In genomic region chrX:153941331-153942252, GRCh38 we compare ENCODE assay signal across 17 cellular contexts. TPM values are rescaled to one million over a fixed set of nuclear protein-coding genes. Genes with fewer than 3 reads are reported as not detected.
DNase-seq lines count a peak whose midpoint lies in the region; ATAC-seq, FAIRE-seq and TF ChIP-seq lines count a peak whose summit lies in the region.
"Had no signal": no experiment of that assay in that cellular context is flagged by ENCODE, and none has a peak within 500 bp of the region (broad histone marks: within the 10 kb centered on the region; RNA-seq: fewer than 3 reads in every experiment).

No MANE protein-coding gene starts in this region.

- peak overlapping the region; percentile 57 for H3K27ac ChIP-seq in HepG2 (ENCODE audit: extremely low read length, insufficient read depth, low read length)
- no peak overlapping the region for H3K27ac ChIP-seq in right lobe of liver
- peak overlapping the region; percentile 18 for H3K27ac ChIP-seq in lower lobe of right lung
- H3K27ac ChIP-seq: epithelial cell of prostate had no signal

- no peak for FAIRE-seq in HepG2 (lab: Jason Lieb, UNC)
- FAIRE-seq: G401.6, RCC 7860 had no signal

- H2AFZ ChIP-seq in HepG2 (ENCODE audit: low read length) = no peak overlapping the region

- H3K9me3 ChIP-seq in HepG2 (ENCODE audit: low read length) (no peaks in the 10 kb centered on the region), right lobe of liver (no peaks in the 10 kb centered on the region), lower lobe of right lung (no peaks in the 10 kb centered on the region)
- H3K9me3 ChIP-seq: BE2C had no signal

- H3K27me3 ChIP-seq in HepG2 (ENCODE audit: control insufficient read depth in 1 of 2, insufficient read depth in 2 of 2, low read length in 2 of 2) (no peaks in the 10 kb centered on the region), right lobe of liver (no peaks in the 10 kb centered on the region), lower lobe of right lung (ENCODE audit: low read depth) (no peaks in the 10 kb centered on the region)
- H3K27me3 ChIP-seq: BE2C had no signal

- TF ChIP-seq POLR2A in HepG2 (IDR thresholded peaks at IDR 0.05; ENCODE audit: insufficient read depth in 1 of 2, low read depth in 2 of 2, low read length in 2 of 2) (no peak), right lobe of liver (IDR thresholded peaks at IDR 0.05) (no peak)

- H3K4me1 Mint-ChIP-seq in activated B cell treated with CpG ODN at 0.5 μM for 24 hours = peaks cover 24% of the 10 kb centered on the region
- H3K4me1 Mint-ChIP-seq in nephron progenitor cell = peaks cover 26% of the 10 kb centered on the region

- 0 out of 2 replicates have a peak overlapping the region, but pooled peaks have one; percentile 22 for H3K9ac ChIP-seq in HepG2 (ENCODE audit: insufficient read depth, low read depth, low read length)

- intact Hi-C loops in HepG2 (cut with micrococcal nuclease; ENCODE audit: unreplicated experiment) = loop anchor here (10.0 kb wide), 1 partner anchor 177 kb away; the partner anchor contains the start of gene PLXNB3
- intact Hi-C loops in right lobe of liver (cut with DNase I) = no loop called here
- intact Hi-C loops in activated B cell treated with CpG ODN at 0.5 μM for 24 hours (cut with micrococcal nuclease) = no loop called here
- intact Hi-C loops in lower lobe of right lung (cut with DNase I) = no loop called here

- H3K9me3 Mint-ChIP-seq in activated B cell treated with CpG ODN at 0.5 μM for 24 hours (no peaks in the 10 kb centered on the region), nephron progenitor cell (peaks cover 25% of the 10 kb centered on the region)
- H3K9me3 Mint-ChIP-seq: stimulated activated effector memory CD8-positive, alpha-beta T cell treated with anti-CD3 and anti-CD28 coated beads, Interleukin-12 subunit alpha, Interleukin-12 subunit beta, amount 100 ng/mL, for 72 hours had no signal

- TF ChIP-seq CTCF in HepG2 (CRISPR knock-in tag; IDR thresholded peaks at IDR 0.05) (no peak), right lobe of liver (IDR thresholded peaks at IDR 0.05) (no peak), activated B cell treated with CpG ODN at 0.5 μM for 24 hours (IDR thresholded peaks at IDR 0.05) (no peak), lower lobe of right lung (IDR thresholded peaks at IDR 0.05) (no peak), nephron progenitor cell (IDR thresholded peaks at IDR 0.05) (no peak)

- no peak overlapping the region; a peak in 1 of 6 replicates for H3K4me3 ChIP-seq in HepG2 (replicated peaks in 1 of 3; ENCODE audit: insufficient read depth in 1 of 3, low read depth in 2 of 3, low read length in 3 of 3)
- no peak overlapping the region for H3K4me3 ChIP-seq in right lobe of liver
- H3K4me3 ChIP-seq in lower lobe of right lung = peak overlapping the region; percentile 27

- H3K36me3 ChIP-seq in HepG2 (replicated peaks in 1 of 2; ENCODE audit: control insufficient read depth in 1 of 2, insufficient read depth in 2 of 2, low read length in 2 of 2) (no peaks in the 10 kb centered on the region), right lobe of liver (no peaks in the 10 kb centered on the region), lower lobe of right lung (no peaks in the 10 kb centered on the region)
- H3K36me3 ChIP-seq: BE2C had no signal

- ATAC-seq in HepG2 = no peak
- ATAC-seq in right lobe of liver = no peak
- ATAC-seq in activated B cell treated with CpG ODN at 0.5 μM for 24 hours (ENCODE audit: low read depth) = no peak
- ATAC-seq in lower lobe of right lung = no peak
- ATAC-seq: stimulated activated effector memory CD8-positive, alpha-beta T cell treated with anti-CD3 and anti-CD28 coated beads, Interleukin-12 subunit alpha, Interleukin-12 subunit beta, amount 100 ng/mL, for 72 hours had no signal

- no peak overlapping the region for H3K27ac Mint-ChIP-seq in activated B cell treated with CpG ODN at 0.5 μM for 24 hours
- no peak overlapping the region for H3K27ac Mint-ChIP-seq in nephron progenitor cell
- H3K27ac Mint-ChIP-seq: stimulated activated effector memory CD8-positive, alpha-beta T cell treated with anti-CD3 and anti-CD28 coated beads, Interleukin-12 subunit alpha, Interleukin-12 subunit beta, amount 100 ng/mL, for 72 hours had no signal

- TF ChIP-seq RAD21 in HepG2 (CRISPR knock-in tag; IDR thresholded peaks at IDR 0.05) = no peak

- no peak for TF ChIP-seq EP300 in HepG2 (IDR thresholded peaks at IDR 0.05; ENCODE audit: low read depth in 2 of 2, low read length in 2 of 2)
- no peak for TF ChIP-seq EP300 in HepG2 (CRISPR knock-in tag; IDR thresholded peaks at IDR 0.05; ENCODE audit: borderline replicate concordance)

- no peaks in the 10 kb centered on the region for H3K79me2 ChIP-seq in HepG2 (ENCODE audit: insufficient read depth, low read length)

- POLR2A ChIA-PET in HepG2 (lab: Yijun Ruan, JAX) = interaction anchor here (0.9 to 1.0 kb wide), 2 partner anchors 13 to 14 kb away, joined by 3 to 5 read pairs; no protein-coding TSS in a partner anchor
- POLR2A ChIA-PET in activated B cell treated with CpG ODN at 0.5 μM for 24 hours (lab: Charles Lee) = interaction anchor here (0.7 to 18.4 kb wide), 4 partner anchors 9 to 147 kb away, joined by 3 to 305 read pairs (median 6); partner anchors contain the start of genes ARHGAP4, IDH3G and SSR4

- H3K4me1 ChIP-seq in HepG2 (ENCODE audit: insufficient read depth, low read length) (peaks cover 35% of the 10 kb centered on the region), right lobe of liver (no peaks in the 10 kb centered on the region), lower lobe of right lung (no peaks in the 10 kb centered on the region)
- H3K4me1 ChIP-seq: BE2C had no signal

- CTCF ChIA-PET in HepG2 (lab: Yijun Ruan, JAX; ENCODE audit: low intra/inter-chr PET ratio, low total read pairs) (no interaction called here), activated B cell treated with CpG ODN at 0.5 μM for 24 hours (lab: Charles Lee) (no interaction called here)

- DNase-seq in HepG2 (ENCODE audit: low spot score) (peak; percentile 27), right lobe of liver (no peak), activated B cell treated with CpG ODN at 0.5 μM for 24 hours (no peak), lower lobe of right lung (no peak), OCI-M2 (lab: John Stamatoyannopoulos, UW; ENCODE audit: unreplicated experiment) (no peak), GF-D8 (lab: John Stamatoyannopoulos, UW) (no peak), nephron progenitor cell (no peak)
- no peak for DNase-seq in activated effector memory CD4-positive, alpha-beta T cell treated with Interleukin-2 at 50 U/mL for 16 hours
- DNase-seq: BE2C, hypothalamus, NCI-H1092 treated with DMSO at 0.1 percent for 48 hours, NCI-H446 treated with DMSO at 0.1 percent for 48 hours, T1000 had no signal

- H4K20me1 ChIP-seq in HepG2 (ENCODE audit: insufficient read depth, low read length) = no peaks in the 10 kb centered on the region

- 0 out of 2 replicates have a peak overlapping the region, but pooled peaks have one; percentile 23 for H3K4me2 ChIP-seq in HepG2 (ENCODE audit: low read depth, low read length)

- in situ Hi-C loops in HepG2 (cut with HindIII; ENCODE audit: extremely low pct_ligation_motif_present, low pct_unique_long_range_greater_than_20kb) = no loop called here

- H3K27me3 Mint-ChIP-seq in activated B cell treated with CpG ODN at 0.5 μM for 24 hours (no peaks in the 10 kb centered on the region), nephron progenitor cell (ENCODE audit: low read depth, poor library complexity) (peaks cover 14% of the 10 kb centered on the region)

- 67% methylated on average over 1 of the region's 23 CpGs for WGBS in HepG2 (ENCODE audit: low lambda C conversion rate)
- WGBS in right lobe of liver (ENCODE audit: insufficient coverage, low coverage, low lambda C conversion rate, missing lambda C conversion rate) = 40% methylated on average over 18 of the region's 23 CpGs

- H3K4me3 Mint-ChIP-seq in activated B cell treated with CpG ODN at 0.5 μM for 24 hours = peak overlapping the region; percentile 64
- no peak overlapping the region for H3K4me3 Mint-ChIP-seq in nephron progenitor cell
- H3K4me3 Mint-ChIP-seq: stimulated activated effector memory CD8-positive, alpha-beta T cell treated with anti-CD3 and anti-CD28 coated beads, Interleukin-12 subunit alpha, Interleukin-12 subunit beta, amount 100 ng/mL, for 72 hours had no signal

- no TSS peak for BruUV-seq in HepG2 (replicated peaks; lab: Mats Ljungman, UMichigan)

- H3K36me3 Mint-ChIP-seq in activated B cell treated with CpG ODN at 0.5 μM for 24 hours (ENCODE audit: low read depth) (peaks cover 4% of the 10 kb centered on the region), nephron progenitor cell (ENCODE audit: low read depth) (no peaks in the 10 kb centered on the region)

RNA-seq across cellular contexts. Expression of gene RENBP, which starts 2.9 kb away (rescaled TPM):
- 0.77 and 1.4 TPM in 2 replicates for total RNA-seq in HepG2 (2016; rRNA removed; fragmentation: Illumina TruSeq; extraction: Trizol)
- total RNA-seq in HepG2 (2016; cell fraction: cytosol; rRNA removed; fragmentation: Illumina TruSeq; extraction: Trizol; ENCODE audit: low read depth) = not detected in 2 replicates
- 0.48 and 1.3 TPM in 2 replicates for total RNA-seq in HepG2 (2016; cell fraction: insoluble cytoplasmic fraction; rRNA removed; fragmentation: Illumina TruSeq; extraction: Trizol)
- 0.31 and 0.34 TPM in 2 replicates for total RNA-seq in HepG2 (2016; cell fraction: membrane; rRNA removed; fragmentation: Illumina TruSeq; extraction: Trizol)
- 0.78 and 1.4 TPM in 2 replicates for total RNA-seq in HepG2 (2016; cell fraction: nucleus; rRNA removed; fragmentation: Illumina TruSeq; extraction: Trizol)
- polyA plus RNA-seq in HepG2 (2011; rRNA removed) = 2.0 and 2.6 TPM in 2 replicates
- 2.7 and 3.2 TPM in 2 replicates for polyA plus RNA-seq in HepG2 (2011; cell fraction: cytosol; rRNA removed)
- polyA plus RNA-seq in HepG2 (2011; cell fraction: nucleus; rRNA removed) = 7.0 and 9.2 TPM in 2 replicates
- 1.5 and 2.1 TPM in 2 replicates for polyA plus RNA-seq in HepG2 (2012)
- polyA plus RNA-seq in HepG2 (2016; cell fraction: cytosol; fragmentation: Illumina TruSeq; extraction: Trizol; ENCODE audit: low read depth) = 0.29 and 0.48 TPM in 2 replicates
- 0.72 and 1.8 TPM in 2 replicates for polyA plus RNA-seq in HepG2 (2016; cell fraction: insoluble cytoplasmic fraction; fragmentation: Illumina TruSeq; extraction: Trizol; ENCODE audit: low read depth)
- 0.16 and 0.45 TPM in 2 replicates for polyA plus RNA-seq in HepG2 (2016; cell fraction: membrane; fragmentation: Illumina TruSeq; extraction: Trizol; ENCODE audit: low read depth)
- 0.89 and 1.6 TPM in 2 replicates for polyA plus RNA-seq in HepG2 (2016; cell fraction: nucleus; fragmentation: Illumina TruSeq; extraction: Trizol; ENCODE audit: insufficient read depth, low read depth)
- polyA minus RNA-seq in HepG2 (2011; rRNA and poly(A)+ RNA removed; ENCODE audit: low replicate concordance) = 3.3 TPM in 1 of 2 replicates, not detected in the other
- polyA minus RNA-seq in HepG2 (2011; cell fraction: cytosol; rRNA and poly(A)+ RNA removed) = 0.53 and 1.5 TPM in 2 replicates
- polyA minus RNA-seq in HepG2 (2011; cell fraction: nucleus; rRNA and poly(A)+ RNA removed) = 1.6 and 1.7 TPM in 2 replicates
- total RNA-seq in right lobe of liver = 1 to 10 TPM; 2.2 to 9.1 (median 5.2) TPM
- total RNA-seq in activated B cell treated with CpG ODN at 0.5 μM for 24 hours = 14.5 and 20.2 TPM in 2 replicates
- 57.0 TPM for total RNA-seq in lower lobe of right lung

RNA-seq across cellular contexts. Expression of gene NAA10, which starts 6.8 kb away (rescaled TPM):
- total RNA-seq in HepG2 (2016; rRNA removed; fragmentation: Illumina TruSeq; extraction: Trizol) = 51.1 and 51.7 TPM in 2 replicates
- 55.8 and 62.5 TPM in 2 replicates for total RNA-seq in HepG2 (2016; cell fraction: cytosol; rRNA removed; fragmentation: Illumina TruSeq; extraction: Trizol; ENCODE audit: low read depth)
- total RNA-seq in HepG2 (2016; cell fraction: insoluble cytoplasmic fraction; rRNA removed; fragmentation: Illumina TruSeq; extraction: Trizol) = 47.6 and 50.9 TPM in 2 replicates
- total RNA-seq in HepG2 (2016; cell fraction: membrane; rRNA removed; fragmentation: Illumina TruSeq; extraction: Trizol) = 52.1 and 59.2 TPM in 2 replicates
- 27.3 and 30.2 TPM in 2 replicates for total RNA-seq in HepG2 (2016; cell fraction: nucleus; rRNA removed; fragmentation: Illumina TruSeq; extraction: Trizol)
- 49.1 and 49.2 TPM in 2 replicates for polyA plus RNA-seq in HepG2 (2011; rRNA removed)
- polyA plus RNA-seq in HepG2 (2011; cell fraction: cytosol; rRNA removed) = 61.9 and 80.7 TPM in 2 replicates
- 84.9 and 98.2 TPM in 2 replicates for polyA plus RNA-seq in HepG2 (2011; cell fraction: nucleus; rRNA removed)
- 45.4 and 52.3 TPM in 2 replicates for polyA plus RNA-seq in HepG2 (2012)
- polyA plus RNA-seq in HepG2 (2016; cell fraction: cytosol; fragmentation: Illumina TruSeq; extraction: Trizol; ENCODE audit: low read depth) = 168 and 195 TPM in 2 replicates
- polyA plus RNA-seq in HepG2 (2016; cell fraction: insoluble cytoplasmic fraction; fragmentation: Illumina TruSeq; extraction: Trizol; ENCODE audit: low read depth) = 99.2 and 109 TPM in 2 replicates
- polyA plus RNA-seq in HepG2 (2016; cell fraction: membrane; fragmentation: Illumina TruSeq; extraction: Trizol; ENCODE audit: low read depth) = 92.8 and 108 TPM in 2 replicates
- polyA plus RNA-seq in HepG2 (2016; cell fraction: nucleus; fragmentation: Illumina TruSeq; extraction: Trizol; ENCODE audit: insufficient read depth, low read depth) = 92.2 and 97.8 TPM in 2 replicates
- 30.3 and 98.8 TPM in 2 replicates for polyA minus RNA-seq in HepG2 (2011; rRNA and poly(A)+ RNA removed; ENCODE audit: low replicate concordance)
- 14.6 and 17.3 TPM in 2 replicates for polyA minus RNA-seq in HepG2 (2011; cell fraction: cytosol; rRNA and poly(A)+ RNA removed)
- polyA minus RNA-seq in HepG2 (2011; cell fraction: nucleus; rRNA and poly(A)+ RNA removed) = 23.7 and 25.0 TPM in 2 replicates
- total RNA-seq in right lobe of liver = 10 to 100 TPM; 36.1 to 56.2 (median 39.7) TPM
- 94.8 and 109 TPM in 2 replicates for total RNA-seq in activated B cell treated with CpG ODN at 0.5 μM for 24 hours
- total RNA-seq in lower lobe of right lung = 69.2 TPM

RNA-seq across cellular contexts. Expression of gene ARHGAP4, which starts 15.5 kb away (rescaled TPM):
- total RNA-seq in HepG2 (2016; rRNA removed; fragmentation: Illumina TruSeq; extraction: Trizol) (0.64 TPM in 1 of 2 replicates, not detected in the other), right lobe of liver (10 to 100 TPM in 2 of 6 experiments, 1 to 10 TPM in 4; 5.5 to 11.9 (median 8.7) TPM), activated B cell treated with CpG ODN at 0.5 μM for 24 hours (151 and 158 TPM in 2 replicates), lower lobe of right lung (70.7 TPM)
- total RNA-seq in HepG2 (2016; cell fraction: cytosol; rRNA removed; fragmentation: Illumina TruSeq; extraction: Trizol; ENCODE audit: low read depth) = not detected in 2 replicates
- total RNA-seq in HepG2 (2016; cell fraction: insoluble cytoplasmic fraction; rRNA removed; fragmentation: Illumina TruSeq; extraction: Trizol) = 0.22 TPM in 1 of 2 replicates, not detected in the other
- total RNA-seq in HepG2 (2016; cell fraction: membrane; rRNA removed; fragmentation: Illumina TruSeq; extraction: Trizol) = 0.28 TPM in 1 of 2 replicates, not detected in the other
- 0.41 TPM in 1 of 2 replicates, not detected in the other for total RNA-seq in HepG2 (2016; cell fraction: nucleus; rRNA removed; fragmentation: Illumina TruSeq; extraction: Trizol)
- polyA plus RNA-seq in HepG2 (2011; rRNA removed) = 0.57 and 1.1 TPM in 2 replicates
- 0.10 and 0.19 TPM in 2 replicates for polyA plus RNA-seq in HepG2 (2011; cell fraction: cytosol; rRNA removed)
- polyA plus RNA-seq in HepG2 (2011; cell fraction: nucleus; rRNA removed) = 7.0 and 9.1 TPM in 2 replicates
- polyA plus RNA-seq in HepG2 (2012) = 0.35 and 0.59 TPM in 2 replicates
- polyA plus RNA-seq in HepG2 (2016; cell fraction: cytosol; fragmentation: Illumina TruSeq; extraction: Trizol; ENCODE audit: low read depth) = not detected in 2 replicates
- polyA plus RNA-seq in HepG2 (2016; cell fraction: insoluble cytoplasmic fraction; fragmentation: Illumina TruSeq; extraction: Trizol; ENCODE audit: low read depth) = not detected in 2 replicates
- polyA plus RNA-seq in HepG2 (2016; cell fraction: membrane; fragmentation: Illumina TruSeq; extraction: Trizol; ENCODE audit: low read depth) = not detected in 2 replicates
- polyA plus RNA-seq in HepG2 (2016; cell fraction: nucleus; fragmentation: Illumina TruSeq; extraction: Trizol; ENCODE audit: insufficient read depth, low read depth) = 0.64 and 1.9 TPM in 2 replicates
- polyA minus RNA-seq in HepG2 (2011; rRNA and poly(A)+ RNA removed; ENCODE audit: low replicate concordance) = 1.6 and 1.8 TPM in 2 replicates
- 1.1 TPM in 1 of 2 replicates, not detected in the other for polyA minus RNA-seq in HepG2 (2011; cell fraction: cytosol; rRNA and poly(A)+ RNA removed)
- 1.2 and 2.8 TPM in 2 replicates for polyA minus RNA-seq in HepG2 (2011; cell fraction: nucleus; rRNA and poly(A)+ RNA removed)

RNA-seq across cellular contexts. Expression of gene HCFC1, which starts 30.0 kb away (rescaled TPM):
- total RNA-seq in HepG2 (2016; rRNA removed; fragmentation: Illumina TruSeq; extraction: Trizol) (17.8 and 24.0 TPM in 2 replicates), right lobe of liver (10 to 100 TPM; 15.2 to 32.5 (median 19.7) TPM), activated B cell treated with CpG ODN at 0.5 μM for 24 hours (72.5 and 79.4 TPM in 2 replicates), lower lobe of right lung (48.4 TPM)
- 3.1 and 3.2 TPM in 2 replicates for total RNA-seq in HepG2 (2016; cell fraction: cytosol; rRNA removed; fragmentation: Illumina TruSeq; extraction: Trizol; ENCODE audit: low read depth)
- 18.3 and 20.3 TPM in 2 replicates for total RNA-seq in HepG2 (2016; cell fraction: insoluble cytoplasmic fraction; rRNA removed; fragmentation: Illumina TruSeq; extraction: Trizol)
- total RNA-seq in HepG2 (2016; cell fraction: membrane; rRNA removed; fragmentation: Illumina TruSeq; extraction: Trizol) = 11.9 and 12.8 TPM in 2 replicates
- 17.9 and 21.9 TPM in 2 replicates for total RNA-seq in HepG2 (2016; cell fraction: nucleus; rRNA removed; fragmentation: Illumina TruSeq; extraction: Trizol)
- 5.8 TPM in 2 replicates for polyA plus RNA-seq in HepG2 (2011; rRNA removed)
- polyA plus RNA-seq in HepG2 (2011; cell fraction: cytosol; rRNA removed) = 4.6 and 5.7 TPM in 2 replicates
- polyA plus RNA-seq in HepG2 (2011; cell fraction: nucleus; rRNA removed) = 27.7 and 34.4 TPM in 2 replicates
- 18.3 and 21.2 TPM in 2 replicates for polyA plus RNA-seq in HepG2 (2012)
- 2.2 and 2.6 TPM in 2 replicates for polyA plus RNA-seq in HepG2 (2016; cell fraction: cytosol; fragmentation: Illumina TruSeq; extraction: Trizol; ENCODE audit: low read depth)
- polyA plus RNA-seq in HepG2 (2016; cell fraction: insoluble cytoplasmic fraction; fragmentation: Illumina TruSeq; extraction: Trizol; ENCODE audit: low read depth) = 32.5 and 46.4 TPM in 2 replicates
- 7.0 and 9.4 TPM in 2 replicates for polyA plus RNA-seq in HepG2 (2016; cell fraction: membrane; fragmentation: Illumina TruSeq; extraction: Trizol; ENCODE audit: low read depth)
- 60.1 and 68.4 TPM in 2 replicates for polyA plus RNA-seq in HepG2 (2016; cell fraction: nucleus; fragmentation: Illumina TruSeq; extraction: Trizol; ENCODE audit: insufficient read depth, low read depth)
- polyA minus RNA-seq in HepG2 (2011; rRNA and poly(A)+ RNA removed; ENCODE audit: low replicate concordance) = 16.9 and 25.4 TPM in 2 replicates
- 17.9 and 19.6 TPM in 2 replicates for polyA minus RNA-seq in HepG2 (2011; cell fraction: cytosol; rRNA and poly(A)+ RNA removed)
- polyA minus RNA-seq in HepG2 (2011; cell fraction: nucleus; rRNA and poly(A)+ RNA removed) = 10.3 and 14.4 TPM in 2 replicates

RNA-seq across cellular contexts. Expression of gene TMEM187, which starts 31.0 kb away (rescaled TPM):
- total RNA-seq in HepG2 (2016; rRNA removed; fragmentation: Illumina TruSeq; extraction: Trizol) (1.7 and 2.2 TPM in 2 replicates), right lobe of liver (10 to 100 TPM in 1 of 6 experiments, 1 to 10 TPM in 5; 3.8 to 10.3 (median 5.9) TPM), activated B cell treated with CpG ODN at 0.5 μM for 24 hours (2.0 and 2.9 TPM in 2 replicates), lower lobe of right lung (7.6 TPM)
- total RNA-seq in HepG2 (2016; cell fraction: cytosol; rRNA removed; fragmentation: Illumina TruSeq; extraction: Trizol; ENCODE audit: low read depth) = 0.40 and 0.53 TPM in 2 replicates
- total RNA-seq in HepG2 (2016; cell fraction: insoluble cytoplasmic fraction; rRNA removed; fragmentation: Illumina TruSeq; extraction: Trizol) = 2.0 and 3.2 TPM in 2 replicates
- total RNA-seq in HepG2 (2016; cell fraction: membrane; rRNA removed; fragmentation: Illumina TruSeq; extraction: Trizol) = 1.1 and 1.3 TPM in 2 replicates
- 2.5 and 3.6 TPM in 2 replicates for total RNA-seq in HepG2 (2016; cell fraction: nucleus; rRNA removed; fragmentation: Illumina TruSeq; extraction: Trizol)
- 6.2 and 6.7 TPM in 2 replicates for polyA plus RNA-seq in HepG2 (2011; rRNA removed)
- polyA plus RNA-seq in HepG2 (2011; cell fraction: cytosol; rRNA removed) = 7.0 and 11.0 TPM in 2 replicates
- polyA plus RNA-seq in HepG2 (2011; cell fraction: nucleus; rRNA removed) = 4.7 and 4.8 TPM in 2 replicates
- 5.0 and 5.4 TPM in 2 replicates for polyA plus RNA-seq in HepG2 (2012)
- polyA plus RNA-seq in HepG2 (2016; cell fraction: cytosol; fragmentation: Illumina TruSeq; extraction: Trizol; ENCODE audit: low read depth) = 0.63 and 0.91 TPM in 2 replicates
- 1.3 and 2.0 TPM in 2 replicates for polyA plus RNA-seq in HepG2 (2016; cell fraction: insoluble cytoplasmic fraction; fragmentation: Illumina TruSeq; extraction: Trizol; ENCODE audit: low read depth)
- polyA plus RNA-seq in HepG2 (2016; cell fraction: membrane; fragmentation: Illumina TruSeq; extraction: Trizol; ENCODE audit: low read depth) = 0.69 and 1.2 TPM in 2 replicates
- polyA plus RNA-seq in HepG2 (2016; cell fraction: nucleus; fragmentation: Illumina TruSeq; extraction: Trizol; ENCODE audit: insufficient read depth, low read depth) = 3.0 and 3.8 TPM in 2 replicates
- 9.2 and 13.1 TPM in 2 replicates for polyA minus RNA-seq in HepG2 (2011; rRNA and poly(A)+ RNA removed; ENCODE audit: low replicate concordance)
- polyA minus RNA-seq in HepG2 (2011; cell fraction: cytosol; rRNA and poly(A)+ RNA removed) = 3.5 and 3.7 TPM in 2 replicates
- 1.4 and 3.5 TPM in 2 replicates for polyA minus RNA-seq in HepG2 (2011; cell fraction: nucleus; rRNA and poly(A)+ RNA removed)

Comparison
In these comparisons a context has a peak if more than half of its experiments do, and no peak if none do; other contexts are left out.
1. H3K27ac ChIP-seq: peak in HepG2 (single experiment) and lower lobe of right lung (single experiment); none in right lobe of liver (0 of 3).